ENCODE assay signal across 8 cellular contexts in genomic region chr19:574658-575526, GRCh38. TPM values are rescaled to one million over a fixed set of nuclear protein-coding genes. Genes with fewer than 3 reads are reported as not detected.
A peak's percentile ranks its signal among the peaks of the same experiment; 100 is the strongest.
DNase-seq lines count a peak whose midpoint lies in the region; ATAC-seq and TF ChIP-seq lines count a peak whose summit lies in the region.

No MANE protein-coding gene starts in this region.

- CTCF ChIA-PET in RWPE1 (lab: Yijun Ruan, JAX): interaction anchor here (0.6 to 1.1 kb wide), 5 partner anchors 10 to 279 kb away, joined by 3 to 4 read pairs (median 3); no protein-coding TSS in a partner anchor

- peaks cover 14 to 51% (median 41%) of the 10 kb centered on the region in 4 donors for H3K4me1 Mint-ChIP-seq in naive thymus-derived CD8-positive, alpha-beta T cell

- H3K27ac ChIP-seq in RWPE1 (peak overlapping the region; percentile 99), epithelial cell of prostate (peak overlapping the region; percentile 77)

- ATAC-seq in naive thymus-derived CD8-positive, alpha-beta T cell: no peak
- ATAC-seq in GM19455 (IDR thresholded peaks at IDR 0.05; ENCODE audit: unreplicated experiment): no peak
- no peak for ATAC-seq in HG02840 (IDR thresholded peaks at IDR 0.05; ENCODE audit: low FRiP score, unreplicated experiment)
- no peak for ATAC-seq in GM18519 (IDR thresholded peaks at IDR 0.05; ENCODE audit: low FRiP score, unreplicated experiment)
- no peak for ATAC-seq in HG03460 (IDR thresholded peaks at IDR 0.05; ENCODE audit: unreplicated experiment)

- POLR2A ChIA-PET in RWPE1 (lab: Yijun Ruan, JAX; ENCODE audit: low non-redundant PET): no interaction called here
- POLR2A ChIA-PET in naive thymus-derived CD8-positive, alpha-beta T cell (lab: Charles Lee): interaction anchor here (0.6 to 1.0 kb wide), 3 partner anchors 30 to 59 kb away, joined by 3 to 4 read pairs (median 3); partner anchors contain the start of gene GZMM

- TF ChIP-seq CTCF in GM13976 (IDR thresholded peaks at IDR 0.05; ENCODE audit: borderline replicate concordance, control extremely low read depth, extremely low read depth, insufficient read depth, missing control alignments) (no peak), RWPE1 (conservative IDR thresholded peaks at IDR 0.05; ENCODE audit: low read depth) (no peak)

- in situ Hi-C loops in GM13976 (cut with MboI; ENCODE audit: low sequenced_read_pairs, unreplicated experiment): loop anchor here (25.0 kb wide), 1 partner anchor 162 kb away; no protein-coding TSS in a partner anchor

- DNase-seq in GM13976 (ENCODE audit: low spot score) (peak; percentile 77), RWPE1 (ENCODE audit: low spot score) (peak; percentile 16), epithelial cell of prostate (ENCODE audit: low read depth, low spot score) (no peak)
- DNase-seq in naive thymus-derived CD8-positive, alpha-beta T cell: no peak

- peaks cover 0 to 4% (median 0%) of the 10 kb centered on the region in 9 donors for H3K9me3 Mint-ChIP-seq in naive thymus-derived CD8-positive, alpha-beta T cell

- peaks cover 0 to 13% (median 0%) of the 10 kb centered on the region in 3 donors for H3K36me3 Mint-ChIP-seq in naive thymus-derived CD8-positive, alpha-beta T cell

- peak overlapping the region; percentile 65 to 94 (median 82) for H3K4me3 Mint-ChIP-seq in naive thymus-derived CD8-positive, alpha-beta T cell

- H3K27ac Mint-ChIP-seq in naive thymus-derived CD8-positive, alpha-beta T cell: peak overlapping the region in 5 of 10 donors; percentile 24 to 62 (median 46)

- H3K27me3 Mint-ChIP-seq in naive thymus-derived CD8-positive, alpha-beta T cell: peaks cover 0 to 1% (median 0%) of the 10 kb centered on the region in 5 donors

RNA-seq across cellular contexts. Expression of gene BSG, which starts 2.5 kb away (rescaled TPM):
- 100 to 1,000 TPM; 106 to 107 TPM for total RNA-seq in naive thymus-derived CD8-positive, alpha-beta T cell
- polyA plus RNA-seq in naive thymus-derived CD8-positive, alpha-beta T cell: 100 to 1,000 TPM; 282 to 313 (median 309) TPM

RNA-seq across cellular contexts. Expression of gene HCN2, which starts 14.8 kb away (rescaled TPM):
- total RNA-seq in naive thymus-derived CD8-positive, alpha-beta T cell: under 1 TPM; 0.49 to 0.68 TPM
- under 1 TPM in 2 of 3 donors, not detected in 1; 0.03 to 0.06 TPM for polyA plus RNA-seq in naive thymus-derived CD8-positive, alpha-beta T cell

RNA-seq across cellular contexts. Expression of gene GZMM, which starts 31.0 kb away (rescaled TPM):
- total RNA-seq in naive thymus-derived CD8-positive, alpha-beta T cell: 10 to 100 TPM; 46.9 to 55.9 TPM
- 100 to 1,000 TPM; 228 to 450 (median 333) TPM for polyA plus RNA-seq in naive thymus-derived CD8-positive, alpha-beta T cell

RNA-seq across cellular contexts. Expression of gene CDC34, which starts 43.3 kb away (rescaled TPM):
- 10 to 100 TPM; 41.7 to 46.7 TPM for total RNA-seq in naive thymus-derived CD8-positive, alpha-beta T cell
- polyA plus RNA-seq in naive thymus-derived CD8-positive, alpha-beta T cell: 10 to 100 TPM; 20.6 to 43.5 (median 27.9) TPM

RNA-seq across cellular contexts. Expression of gene POLRMT, which starts 58.4 kb away (rescaled TPM):
- total RNA-seq in naive thymus-derived CD8-positive, alpha-beta T cell: 10 to 100 TPM; 88.4 to 92.3 TPM
- polyA plus RNA-seq in naive thymus-derived CD8-positive, alpha-beta T cell: 10 to 100 TPM; 33.2 to 71.1 (median 37.4) TPM

Comparison
In these comparisons a context has a peak if more than half of its experiments do, and no peak if none do; other contexts are left out.
1. DNase-seq: peak in GM13976 (single experiment) and RWPE1 (single experiment); none in epithelial cell of prostate (single experiment) and naive thymus-derived CD8-positive, alpha-beta T cell (0 of 10).